8 cellular contexts compared by ENCODE assay signal in the genomic region with DNA sequence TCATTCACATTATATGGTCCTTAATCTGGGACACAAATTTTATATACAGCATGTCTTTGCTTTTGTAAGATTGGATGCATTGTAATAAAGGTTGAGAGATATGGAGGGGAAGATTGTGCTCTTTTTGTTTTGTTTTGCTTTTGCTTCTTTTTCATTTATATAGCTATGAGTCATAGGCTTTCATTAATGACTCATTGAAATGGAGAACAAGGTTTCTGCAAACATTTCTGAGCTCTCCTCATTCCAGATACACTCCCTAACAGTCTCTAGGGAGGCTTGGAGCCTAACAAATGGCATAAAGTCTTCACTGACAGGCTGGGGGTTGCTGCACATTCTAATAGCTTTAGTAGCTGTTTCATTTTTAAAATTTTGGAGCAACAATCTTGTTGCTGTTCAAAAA. TPM values are rescaled to one million over a fixed set of nuclear protein-coding genes. Genes with fewer than 3 reads are reported as not detected.
DNase-seq lines count a peak whose midpoint lies in the region; ATAC-seq and TF ChIP-seq lines count a peak whose summit lies in the region.

No MANE protein-coding gene starts in this region.

- DNase-seq in NCI-H69 (lab: John Stamatoyannopoulos, UW) (peak; percentile 86), fibroblast of mammary gland (ENCODE audit: low read depth) (peak; percentile 99), sigmoid colon (no peak), globus pallidus (ENCODE audit: low spot score) (no peak), NCI-H526 (lab: John Stamatoyannopoulos, UW) (no peak)
- no peak for DNase-seq in activated CD4-positive, alpha-beta T cell treated with anti-CD3 and anti-CD28 coated beads for 1 hour
- DNase-seq in stimulated activated CD4-positive, alpha-beta T cell treated with anti-CD3 and anti-CD28 coated beads, Interleukin-2, amount 100 ng/mL, for 48 hours, result no peak

- no peaks in the 10 kb centered on the region for H3K9me3 ChIP-seq in sigmoid colon

- H3K27ac ChIP-seq in sigmoid colon, result peak overlapping the region; percentile 47 to 73 (median 68)

- ATAC-seq in GM18858 (IDR thresholded peaks at IDR 0.05; ENCODE audit: unreplicated experiment), result peak; percentile 44

- no peak for TF ChIP-seq EP300 in sigmoid colon (IDR thresholded peaks at IDR 0.05)

- no peaks in the 10 kb centered on the region for H3K36me3 ChIP-seq in sigmoid colon

- no peak for TF ChIP-seq POLR2A in sigmoid colon (IDR thresholded peaks at IDR 0.05)

- intact Hi-C loops in sigmoid colon (cut with DNase I), result loop anchor here (5.0 kb wide), 1 partner anchor 39 kb away; no protein-coding TSS in a partner anchor

- H3K4me1 ChIP-seq in sigmoid colon, result peaks cover 0 to 37% (median 20%) of the 10 kb centered on the region in 4 donors

- TF ChIP-seq CTCF in fibroblast of mammary gland (conservative IDR thresholded peaks at IDR 0.05; ENCODE audit: control insufficient read depth, insufficient read depth, low read depth, low read length) (no peak), sigmoid colon (IDR thresholded peaks at IDR 0.05) (no peak)

- no peaks in the 10 kb centered on the region for H3K27me3 ChIP-seq in sigmoid colon

- no peak overlapping the region for H3K4me3 ChIP-seq in fibroblast of mammary gland (ENCODE audit: control insufficient read depth, low read depth, low read length)
- no peak overlapping the region for H3K4me3 ChIP-seq in sigmoid colon

RNA-seq across cellular contexts. Expression of a gene that starts 21.4 kb away (rescaled TPM):
- 100 to 1,000 TPM in 1 of 4 donors, 10 to 100 TPM in 3; 64.6 to 108 (median 70.4) TPM for total RNA-seq in sigmoid colon
- 1 to 10 TPM; 1.8 to 4.7 (median 4.2) TPM for polyA plus RNA-seq in sigmoid colon

Comparison
In these comparisons a context has a peak if more than half of its experiments do, and no peak if none do; other contexts are left out.
1. DNase-seq: peak in NCI-H69 (single experiment) and fibroblast of mammary gland (single experiment); none in sigmoid colon (single experiment), activated CD4-positive, alpha-beta T cell treated with anti-CD3 and anti-CD28 coated beads for 1 hour (single experiment), globus pallidus (single experiment), stimulated activated CD4-positive, alpha-beta T cell treated with anti-CD3 and anti-CD28 coated beads, Interleukin-2, amount 100 ng/mL, for 48 hours (0 of 2) and NCI-H526 (0 of 2).